ENCODE assay signal across 8 cellular contexts in the genomic region with DNA sequence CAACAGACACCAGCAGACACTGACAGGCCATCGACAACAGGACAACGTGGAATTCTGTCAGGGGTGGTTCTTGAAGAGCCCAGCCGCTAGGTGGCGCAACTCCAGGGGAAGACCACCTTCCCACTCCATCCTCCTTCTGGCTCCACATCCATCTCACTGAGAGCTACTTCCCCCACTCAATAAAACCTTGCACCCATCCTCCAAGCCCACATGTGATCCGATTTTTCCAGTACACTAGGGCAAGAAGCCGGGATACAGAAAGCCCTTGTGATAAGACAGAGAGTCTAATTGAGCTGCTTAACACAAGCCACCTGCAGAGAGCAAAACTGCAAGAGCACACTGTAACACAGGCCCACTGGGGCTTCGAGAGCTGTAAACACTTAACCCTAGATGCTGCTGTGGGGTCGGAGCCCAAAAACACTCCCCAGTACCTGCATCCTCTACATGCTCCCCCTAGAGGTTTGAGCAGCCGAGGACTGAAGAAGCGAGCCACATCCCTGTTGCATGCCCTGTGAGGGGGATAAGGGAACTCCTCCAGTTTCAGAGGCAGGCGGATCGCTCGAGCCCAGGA. TPM values are rescaled to one million over a fixed set of nuclear protein-coding genes. Genes with fewer than 3 reads are reported as not detected.
DNase-seq lines count a peak whose midpoint lies in the region; ATAC-seq, FAIRE-seq and TF ChIP-seq lines count a peak whose summit lies in the region.

No MANE protein-coding gene starts in this region.

- no peak overlapping the region for H3K4me2 ChIP-seq in endothelial cell of umbilical vein (ENCODE audit: insufficient read depth, low read length)

- FAIRE-seq in endothelial cell of umbilical vein (lab: Jason Lieb, UNC) = peak; percentile 88

- H3K4me3 ChIP-seq in endothelial cell of umbilical vein (replicated peaks in 1 of 3; ENCODE audit: insufficient read depth in 1 of 3, low read depth in 1 of 3, low read length in 3 of 3) (no peak overlapping the region), suprapubic skin (no peak overlapping the region)

- TF ChIP-seq EP300 in suprapubic skin (IDR thresholded peaks at IDR 0.05) = no peak

- H3K4me1 ChIP-seq in endothelial cell of umbilical vein (ENCODE audit: control insufficient read depth, extremely low read depth, insufficient read depth, low read length) (no peaks in the 10 kb centered on the region), suprapubic skin (no peaks in the 10 kb centered on the region)

- no peaks in the 10 kb centered on the region for H3K79me2 ChIP-seq in endothelial cell of umbilical vein (ENCODE audit: control insufficient read depth, insufficient read depth, low read length)

- no TSS peak for BruUV-seq in endothelial cell of umbilical vein (replicated peaks; lab: Mats Ljungman, UMichigan)

- no peak overlapping the region for H3K27ac ChIP-seq in endothelial cell of umbilical vein (ENCODE audit: insufficient read depth, low read depth, low read length)
- no peak overlapping the region for H3K27ac ChIP-seq in suprapubic skin

- intact Hi-C loops in endothelial cell of umbilical vein (cut with micrococcal nuclease) = loop anchor here (2.0 kb wide), 1 partner anchor 732 kb away; no protein-coding TSS in a partner anchor

- H3K9me3 ChIP-seq in endothelial cell of umbilical vein (replicated peaks; ENCODE audit: control insufficient read depth, insufficient read depth, low read length) = no peaks in the 10 kb centered on the region
- no peaks in the 10 kb centered on the region for H3K9me3 ChIP-seq in suprapubic skin

- H3K36me3 ChIP-seq in endothelial cell of umbilical vein (ENCODE audit: control insufficient read depth in 2 of 2, extremely low read depth in 1 of 2, insufficient read depth in 2 of 2, low read length in 2 of 2) = no peaks in the 10 kb centered on the region
- no peaks in the 10 kb centered on the region for H3K36me3 ChIP-seq in suprapubic skin

- no peaks in the 10 kb centered on the region for H3K9me1 ChIP-seq in endothelial cell of umbilical vein (replicated peaks; ENCODE audit: control insufficient read depth, extremely low read depth, insufficient read depth, low read length)

- dilution Hi-C loops in endothelial cell of umbilical vein (cut with MboI; ENCODE audit: extremely low pct_ligation_motif_present, low sequenced_read_pairs) = no loop called here

- peak; percentile 6 to 8 for DNase-seq in activated CD4-positive, alpha-beta T cell treated with anti-CD3 and anti-CD28 coated beads for 24 hours (ENCODE audit: low read depth in 2 of 2)
- no peak for DNase-seq in activated CD4-positive, alpha-beta T cell treated with anti-CD3 and anti-CD28 coated beads for 1 hour
- DNase-seq in T-helper 1 cell (peak in 3 of 5 donors; percentile 5 to 24 (median 21)), endothelial cell of umbilical vein (ENCODE audit: low read depth, low spot score) (no peak), NCI-H345 treated with DMSO at 0.1 percent for 48 hours (lab: John Stamatoyannopoulos, UW; ENCODE audit: unreplicated experiment) (no peak), suprapubic skin (ENCODE audit: low spot score in 2 of 2) (no peak)
- DNase-seq in stimulated activated CD4-positive, alpha-beta T cell treated with anti-CD3 and anti-CD28 coated beads, Interleukin-2, amount 100 ng/mL, for 24 hours = peak; percentile 35 to 53

- peak; percentile 77 for ATAC-seq in HG03342 (IDR thresholded peaks at IDR 0.05; ENCODE audit: unreplicated experiment)

- TF ChIP-seq POLR2A in endothelial cell of umbilical vein (IDR thresholded peaks at IDR 0.05; ENCODE audit: low read depth, low read length) (no peak), suprapubic skin (IDR thresholded peaks at IDR 0.05) (no peak)

- H4K20me1 ChIP-seq in endothelial cell of umbilical vein (replicated peaks; ENCODE audit: control insufficient read depth, extremely low read depth, insufficient read depth, low read length) = no peaks in the 10 kb centered on the region

- CTCF ChIA-PET in endothelial cell of umbilical vein (lab: Charles Lee) = interaction anchor here (0.6 to 2.8 kb wide), 24 partner anchors 8 to 748 kb away, joined by 3 to 25 read pairs (median 4); a partner anchor contains a TSS

- TF ChIP-seq CTCF in endothelial cell of umbilical vein (IDR thresholded peaks at IDR 0.05; ENCODE audit: extremely low read depth in 1 of 2, insufficient read depth in 1 of 2, low read depth in 1 of 2, low read length in 2 of 2) (peak in 1 of 2 donors; percentile 65), suprapubic skin (IDR thresholded peaks at IDR 0.05) (peak in 1 of 2 donors; percentile 26)

- H3K27me3 ChIP-seq in endothelial cell of umbilical vein (ENCODE audit: control insufficient read depth in 2 of 2, insufficient read depth in 2 of 2, low read length in 2 of 2) = no peaks in the 10 kb centered on the region
- peaks cover 10% of the 10 kb centered on the region for H3K27me3 ChIP-seq in suprapubic skin

- 27% methylated on average over 11 of the region's 13 CpGs for WGBS in suprapubic skin

- H2AFZ ChIP-seq in endothelial cell of umbilical vein (ENCODE audit: low read depth, low read length) = no peak overlapping the region

- POLR2A ChIA-PET in endothelial cell of umbilical vein (lab: Charles Lee) = interaction anchor here (0.6 kb wide), 1 partner anchor 17 kb away, joined by 6 read pairs; no protein-coding TSS in a partner anchor

- no peak overlapping the region for H3K9ac ChIP-seq in endothelial cell of umbilical vein (replicated peaks; ENCODE audit: extremely low read depth, insufficient read depth, low read length)

TF ChIP-seq in endothelial cell of umbilical vein, 7 proteins besides CTCF, POLR2A, EP300 and RAD21:
- TF ChIP-seq MYC (IDR thresholded peaks at IDR 0.05; ENCODE audit: low read depth, low read length) (peak; percentile 24), JUN (IDR thresholded peaks at IDR 0.05; ENCODE audit: borderline replicate concordance, insufficient read depth, insufficient read length, low read depth) (no peak)

RNA-seq across cellular contexts. Expression of a gene that starts 11.5 kb away (rescaled TPM):
- total RNA-seq in endothelial cell of umbilical vein (not detected in 2 replicates), suprapubic skin (under 1 TPM in 1 of 4 donors, not detected in 3; 0.34 TPM)
- polyA plus RNA-seq in endothelial cell of umbilical vein = not detected in 2 replicates
- polyA plus RNA-seq in endothelial cell of umbilical vein (2011; cell fraction: cytosol; rRNA removed) = not detected in 2 replicates
- not detected in 2 replicates for polyA plus RNA-seq in endothelial cell of umbilical vein (2011; cell fraction: nucleus; rRNA removed)
- polyA plus RNA-seq in endothelial cell of umbilical vein (2012) = not detected in 2 replicates
- polyA minus RNA-seq in endothelial cell of umbilical vein = not detected in 2 replicates
- polyA minus RNA-seq in endothelial cell of umbilical vein (2011; cell fraction: cytosol; rRNA and poly(A)+ RNA removed) = not detected
- polyA minus RNA-seq in endothelial cell of umbilical vein (2011; cell fraction: nucleus; rRNA and poly(A)+ RNA removed) = not detected in 2 replicates

RNA-seq across cellular contexts. Expression of a gene that starts 58.2 kb away (rescaled TPM):
- total RNA-seq in endothelial cell of umbilical vein (57.8 and 59.7 TPM in 2 replicates), suprapubic skin (10 to 100 TPM; 28.5 to 43.0 (median 33.7) TPM)
- 37.2 and 41.0 TPM in 2 replicates for polyA plus RNA-seq in endothelial cell of umbilical vein
- polyA plus RNA-seq in endothelial cell of umbilical vein (2011; cell fraction: cytosol; rRNA removed) = 38.9 and 41.6 TPM in 2 replicates
- 25.2 and 31.2 TPM in 2 replicates for polyA plus RNA-seq in endothelial cell of umbilical vein (2011; cell fraction: nucleus; rRNA removed)
- polyA plus RNA-seq in endothelial cell of umbilical vein (2012) = 63.7 and 67.1 TPM in 2 replicates
- 87.2 and 87.7 TPM in 2 replicates for polyA minus RNA-seq in endothelial cell of umbilical vein
- polyA minus RNA-seq in endothelial cell of umbilical vein (2011; cell fraction: cytosol; rRNA and poly(A)+ RNA removed) = 19.5 TPM
- 10.1 and 18.1 TPM in 2 replicates for polyA minus RNA-seq in endothelial cell of umbilical vein (2011; cell fraction: nucleus; rRNA and poly(A)+ RNA removed)

Comparison
In these comparisons a context has a peak if more than half of its experiments do, and no peak if none do; other contexts are left out.
1. DNase-seq: peak in activated CD4-positive, alpha-beta T cell treated with anti-CD3 and anti-CD28 coated beads for 24 hours (2 of 2), T-helper 1 cell (3 of 5) and stimulated activated CD4-positive, alpha-beta T cell treated with anti-CD3 and anti-CD28 coated beads, Interleukin-2, amount 100 ng/mL, for 24 hours (2 of 2); none in activated CD4-positive, alpha-beta T cell treated with anti-CD3 and anti-CD28 coated beads for 1 hour (single experiment), endothelial cell of umbilical vein (single experiment), NCI-H345 treated with DMSO at 0.1 percent for 48 hours (single experiment) and suprapubic skin (0 of 2).